ENCODE assay signal across 22 cellular contexts in genomic region chr12:130627175-130627574, GRCh38.
"Had no signal": no experiment of that assay in that cellular context is flagged by ENCODE, and none has a peak within 500 bp of the region (broad histone marks: within the 10 kb centered on the region; RNA-seq: fewer than 3 reads in every experiment).

No MANE protein-coding gene starts in this region.

- H3K36me3 ChIP-seq: left ventricle myocardium inferior, pancreas, prostate gland, spleen, suprapubic skin, thoracic aorta, tibial artery, uterus had no signal

- H3K4me3 ChIP-seq: hepatocyte, left ventricle myocardium inferior, lung, pancreas, prostate gland, spleen, suprapubic skin, thoracic aorta, tibial artery, uterus had no signal

- H3K4me1 ChIP-seq: left ventricle myocardium inferior, pancreas, prostate gland, spleen, suprapubic skin, tibial artery, uterus had no signal

- H3K27ac ChIP-seq: hepatocyte, left ventricle myocardium inferior, pancreas, prostate gland, spleen, suprapubic skin, thoracic aorta, tibial artery, uterus had no signal

- ATAC-seq: natural killer cell; pancreas; right cardiac atrium; sciatic nerve; stimulated activated effector memory CD8-positive, alpha-beta T cell treated with anti-CD3 and anti-CD28 coated beads, Interleukin-12 subunit alpha, Interleukin-12 subunit beta, amount 100 ng/mL, for 72 hours had no signal

- H3K27me3 ChIP-seq: hepatocyte, suprapubic skin, tibial artery, uterus had no signal

- H3K9me3 ChIP-seq: pancreas, prostate gland, suprapubic skin, thoracic aorta, uterus had no signal

- FAIRE-seq: pancreas, small intestine had no signal

- H3K4me2 ChIP-seq: hepatocyte had no signal

- DNase-seq: islet precursor cell; left ventricle myocardium inferior; mesendoderm; naive B cell; natural killer cell; nephron progenitor cell; pancreas; retina; right cardiac atrium; small intestine; spleen; stimulated activated CD4-positive, alpha-beta T cell treated with anti-CD3 and anti-CD28 coated beads, Interleukin-4, amount 100 ng/mL, for 24 hours; stimulated activated naive CD4-positive, alpha-beta T cell; uterus had no signal

- H3K79me2 ChIP-seq: hepatocyte had no signal

- H2AFZ ChIP-seq: hepatocyte had no signal
